In the genomic region with DNA sequence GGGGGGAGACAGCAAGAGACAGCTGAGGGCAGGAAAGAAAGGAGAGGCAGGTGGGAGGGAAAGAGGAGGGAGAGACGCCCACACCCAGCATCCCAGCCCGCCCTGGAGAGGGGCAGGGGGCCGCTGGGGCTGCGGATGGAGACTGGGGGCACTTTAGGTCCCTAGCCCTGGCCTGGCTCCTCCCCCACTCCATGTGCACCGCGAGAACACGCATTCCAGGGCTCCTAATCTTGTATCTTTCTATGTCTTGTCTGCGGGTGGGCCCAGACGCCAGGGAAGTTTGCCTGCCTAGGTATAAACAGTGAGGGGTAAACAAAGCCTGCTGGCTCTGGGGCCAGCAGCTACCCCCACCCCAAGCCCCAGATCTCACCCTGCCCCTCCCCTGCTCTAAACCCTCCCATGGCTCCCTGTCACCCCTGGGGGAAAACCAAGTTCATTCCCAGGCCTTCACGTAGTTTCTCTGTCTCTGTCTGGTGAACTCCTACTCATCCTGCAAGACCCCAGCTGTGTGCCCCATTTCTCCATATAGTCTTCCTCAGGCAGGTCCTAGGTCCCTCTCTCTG, we compare ENCODE assay signal across 9 cellular contexts. TPM values are rescaled to one million over a fixed set of nuclear protein-coding genes. Genes with fewer than 3 reads are reported as not detected.
A peak's percentile ranks its signal among the peaks of the same experiment; 100 is the strongest.
DNase-seq lines count a peak whose midpoint lies in the region; ATAC-seq, FAIRE-seq and TF ChIP-seq lines count a peak whose summit lies in the region.
"Had no signal": no experiment of that assay in that cellular context is flagged by ENCODE, and none has a peak within 500 bp of the region (broad histone marks: within the 10 kb centered on the region; RNA-seq: fewer than 3 reads in every experiment).

No MANE protein-coding gene starts in this region.

- intact Hi-C loops in esophagus muscularis mucosa (cut with DNase I), result loop anchor here (5.0 kb wide), 2 partner anchors 74 to 94 kb away; no protein-coding TSS in a partner anchor
- intact Hi-C loops in psoas muscle (cut with DNase I), result no loop called here

- H3K9me3 ChIP-seq in esophagus muscularis mucosa (no peaks in the 10 kb centered on the region), psoas muscle (no peaks in the 10 kb centered on the region)

- WGBS in esophagus muscularis mucosa, result 58% methylated on average over 10 of the region's 10 CpGs
- 54 to 79% (median 69%) methylated on average over 7 to 10 of the region's 10 CpGs for WGBS in psoas muscle, 3 donors

- FAIRE-seq in GM12891 (lab: Jason Lieb, UNC), result no peak

- H3K27ac ChIP-seq in esophagus muscularis mucosa (replicated peaks in 1 of 4) (peak overlapping the region; percentile 81 to 99 (median 99)), psoas muscle (peak overlapping the region; percentile 69)

- H3K36me3 ChIP-seq in esophagus muscularis mucosa, result peaks cover 26 to 79% (median 69%) of the 10 kb centered on the region in 4 donors
- peaks cover 4 to 57% of the 10 kb centered on the region in 2 donors for H3K36me3 ChIP-seq in psoas muscle (ENCODE audit: insufficient read depth in 1 of 2, low read depth in 1 of 2)

- TF ChIP-seq POLR2A in esophagus muscularis mucosa (IDR thresholded peaks at IDR 0.05; ENCODE audit: low read depth) (no peak), GM12891 (IDR thresholded peaks at IDR 0.05; ENCODE audit: low read depth, low read length) (no peak)

- peak overlapping the region; percentile 7 to 25 (median 11) for H3K4me3 ChIP-seq in esophagus muscularis mucosa
- peak overlapping the region; percentile 30 for H3K4me3 ChIP-seq in psoas muscle

- in situ Hi-C loops in G401 (cut with HindIII; ENCODE audit: low sequenced_read_pairs), result no loop called here

- no peak for TF ChIP-seq CTCF in esophagus muscularis mucosa (IDR thresholded peaks at IDR 0.05)
- no peak for TF ChIP-seq CTCF in psoas muscle (IDR thresholded peaks at IDR 0.05)

- ATAC-seq in psoas muscle, result no peak

- TF ChIP-seq EP300 in esophagus muscularis mucosa (IDR thresholded peaks at IDR 0.05), result no peak

- peak; percentile 37 for DNase-seq in G401 (ENCODE audit: low spot score)
- peak; percentile 96 for DNase-seq in NCI-H69 (lab: John Stamatoyannopoulos, UW)
- no peak for DNase-seq in esophagus muscularis mucosa (ENCODE audit: extremely low spot score)
- DNase-seq in psoas muscle, result no peak
- no peak for DNase-seq in GM12891 (ENCODE audit: insufficient read length, low spot score)
- DNase-seq in NCI-H1417 treated with DMSO at 0.1 percent for 48 hours (lab: John Stamatoyannopoulos, UW), result no peak
- DNase-seq in globus pallidus (ENCODE audit: low spot score), result no peak
- DNase-seq: amniotic stem cell had no signal

- H3K27me3 ChIP-seq in esophagus muscularis mucosa (no peaks in the 10 kb centered on the region), psoas muscle (ENCODE audit: insufficient read depth in 3 of 3, low read length in 2 of 3) (no peaks in the 10 kb centered on the region)
- H3K27me3 ChIP-seq: foreskin keratinocyte had no signal

- H3K4me1 ChIP-seq in esophagus muscularis mucosa (peaks cover 57 to 76% (median 70%) of the 10 kb centered on the region in 4 donors), psoas muscle (peaks cover 33% of the 10 kb centered on the region)

TF ChIP-seq in GM12891, 5 proteins besides CTCF, POLR2A, EP300 and RAD21:
- TF ChIP-seq POU2F2 (IDR thresholded peaks at IDR 0.05; ENCODE audit: low read depth, low read length) (no peak), SPI1 (IDR thresholded peaks at IDR 0.05; ENCODE audit: low read depth, low read length) (no peak), PAX5 (IDR thresholded peaks at IDR 0.05; ENCODE audit: insufficient read depth, low read length, severe bottlenecking) (no peak), POLR2AphosphoS5 (IDR thresholded peaks at IDR 0.05; ENCODE audit: low read depth, low read length) (no peak), TAF1 (IDR thresholded peaks at IDR 0.05; ENCODE audit: low read depth, low read length) (no peak)

RNA-seq across cellular contexts. Expression of a gene that starts 5.8 kb away (rescaled TPM):
- 292 and 378 TPM in 2 replicates for total RNA-seq in G401 (2014; rRNA removed; shearing (Covaris generic))
- total RNA-seq in esophagus muscularis mucosa (100 to 1,000 TPM; 657 to 947 (median 804) TPM), psoas muscle (100 to 1,000 TPM; 390 to 607 (median 551) TPM)
- 100 to 1,000 TPM; 450 to 786 (median 780) TPM for polyA plus RNA-seq in psoas muscle
- polyA plus RNA-seq in GM12891 (2012; ENCODE audit: low read depth, missing spikeins), result 250 TPM

RNA-seq across cellular contexts. Expression of a gene that starts 27.5 kb away (rescaled TPM):
- 10.2 and 11.7 TPM in 2 replicates for total RNA-seq in G401 (2014; rRNA removed; shearing (Covaris generic))
- 10 to 100 TPM; 34.0 to 51.2 (median 44.1) TPM for total RNA-seq in esophagus muscularis mucosa
- 10 to 100 TPM; 28.6 to 42.5 (median 36.1) TPM for total RNA-seq in psoas muscle
- 10 to 100 TPM; 23.5 to 35.1 (median 31.8) TPM for polyA plus RNA-seq in psoas muscle
- polyA plus RNA-seq in GM12891 (2012; ENCODE audit: low read depth, missing spikeins), result 0.06 TPM

RNA-seq across cellular contexts. Expression of a gene that starts 37.6 kb away (rescaled TPM):
- total RNA-seq in G401 (2014; rRNA removed; shearing (Covaris generic)), result 42.9 and 44.0 TPM in 2 replicates
- total RNA-seq in esophagus muscularis mucosa (100 to 1,000 TPM in 3 of 4 donors, 10 to 100 TPM in 1; 90.5 to 169 (median 119) TPM), psoas muscle (10 to 100 TPM; 46.7 to 62.4 (median 52.0) TPM)
- polyA plus RNA-seq in psoas muscle, result 10 to 100 TPM; 32.9 to 85.2 (median 33.4) TPM
- 4.3 TPM for polyA plus RNA-seq in GM12891 (2012; ENCODE audit: low read depth, missing spikeins)

Comparison
In these comparisons a context has a peak if more than half of its experiments do, and no peak if none do; other contexts are left out.
1. DNase-seq: peak in G401 (single experiment) and NCI-H69 (single experiment); none in esophagus muscularis mucosa (single experiment), psoas muscle (0 of 2), GM12891 (single experiment), NCI-H1417 treated with DMSO at 0.1 percent for 48 hours (single experiment) and globus pallidus (single experiment).